ENCODE assay signal across 19 cellular contexts in the genomic region with DNA sequence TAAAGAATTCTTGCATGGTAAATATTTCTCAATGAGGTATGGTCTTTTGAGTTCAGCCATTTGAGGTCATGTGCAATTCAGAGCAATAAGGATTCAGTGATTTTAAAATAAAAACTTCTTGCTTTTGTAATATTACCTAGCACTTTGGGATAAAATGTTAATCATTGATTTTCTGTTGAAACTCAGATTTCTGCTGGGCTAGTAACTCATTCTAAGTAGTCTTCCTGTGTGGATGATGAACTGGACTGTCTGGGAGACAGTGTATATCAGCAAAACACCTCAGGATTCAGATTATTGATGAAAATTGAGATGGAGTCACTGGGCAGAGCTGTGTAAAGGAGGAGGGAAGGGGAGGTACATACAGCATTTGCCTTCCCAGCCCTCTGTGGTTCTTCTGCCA.
"Had no signal": no experiment of that assay in that cellular context is flagged by ENCODE, and none has a peak within 500 bp of the region (broad histone marks: within the 10 kb centered on the region; RNA-seq: fewer than 3 reads in every experiment).

No MANE protein-coding gene starts in this region.

- H3K36me3 ChIP-seq: gastrocnemius medialis, left ventricle myocardium inferior, lower lobe of right lung, neural progenitor cell, right atrium auricular region, sigmoid colon, stomach, thyroid gland had no signal

- DNase-seq: gastrocnemius medialis; head of caudate nucleus; left cardiac atrium; left ventricle myocardium inferior; lower lobe of right lung; mucosa of descending colon; naive B cell; sigmoid colon; stimulated activated CD4-positive, alpha-beta T cell treated with anti-CD3 and anti-CD28 coated beads, Interleukin-2, amount 100 ng/mL, for 24 hours; stimulated activated CD4-positive, alpha-beta T cell treated with anti-CD3 and anti-CD28 coated beads, Interleukin-4, amount 100 ng/mL, for 24 hours; stomach; thyroid gland; trophoblast cell had no signal

- H3K4me1 ChIP-seq: parathyroid adenoma had no signal

- H3K27me3 ChIP-seq: gastrocnemius medialis, neural progenitor cell, right atrium auricular region, sigmoid colon, stomach, thyroid gland had no signal

- ATAC-seq: gastrocnemius medialis; left cardiac atrium; lower lobe of right lung; mucosa of descending colon; natural killer cell treated with Interleukin-12 subunit alpha and Interleukin-12 subunit beta and Interleukin-15 and Interleukin-18, amount 100 ng/mL, for 72 hours; stimulated activated memory B cell treated with anti-CD40 and anti-IgM and Interleukin-4, amounts not matched to agents 10 μg/mL and 1 μg/mL and 100 μg/mL, for 72 hours had no signal

- H3K9me3 ChIP-seq: gastrocnemius medialis, left ventricle myocardium inferior, lower lobe of right lung, mucosa of descending colon, right atrium auricular region, sigmoid colon, stomach, thyroid gland had no signal

- H3K4me3 ChIP-seq: coronary artery, gastrocnemius medialis, left ventricle myocardium inferior, lower lobe of right lung, mucosa of descending colon, neural progenitor cell, right atrium auricular region, sigmoid colon, stomach, thyroid gland had no signal

- H3K27ac ChIP-seq: coronary artery, gastrocnemius medialis, left ventricle myocardium inferior, lower lobe of right lung, neural progenitor cell, parathyroid adenoma, right atrium auricular region, sigmoid colon, stomach, thyroid gland had no signal

- H3K9ac ChIP-seq: neural progenitor cell, parathyroid adenoma had no signal
